1 cellular context compared by ENCODE assay signal in the genomic region with DNA sequence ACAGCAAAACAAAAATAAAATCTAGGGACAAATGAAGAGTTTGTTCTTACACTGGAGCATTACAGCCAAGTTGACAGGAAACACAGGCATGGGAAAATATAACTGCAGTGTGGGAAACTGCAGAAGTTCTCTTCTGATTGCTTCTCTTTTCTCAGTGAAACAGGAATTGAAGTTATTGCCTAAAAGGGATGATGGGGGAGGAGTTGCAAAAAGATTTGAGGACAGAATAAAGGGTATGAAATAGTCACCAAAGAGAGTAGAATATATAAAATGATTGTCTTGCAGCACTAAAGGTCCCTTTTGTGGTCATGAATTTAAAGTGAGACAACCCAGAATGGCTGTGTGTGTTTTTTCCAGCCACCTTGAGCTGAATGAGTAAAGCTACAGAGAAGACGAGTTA.
TF ChIP-seq lines count a peak whose summit lies in the region.

No MANE protein-coding gene starts in this region.

TF ChIP-seq in GM12878, 131 proteins besides CTCF, POLR2A, EP300 and RAD21 (continued from another document):
- TF ChIP-seq CEBPZ (IDR thresholded peaks at IDR 0.05; ENCODE audit: low read depth, low read length): no peak
- TF ChIP-seq SMAD1 (IDR thresholded peaks at IDR 0.05; ENCODE audit: low read depth, partially characterized antibody): no peak
- peak; percentile 46 to 51; a peak in 2 of 4 replicates for TF ChIP-seq IKZF2 (IDR thresholded peaks at IDR 0.05)
- TF ChIP-seq PML (IDR thresholded peaks at IDR 0.05; ENCODE audit: low read length): 0 out of 2 replicates have a peak, but pooled peaks have one; percentile 42
- TF ChIP-seq, protein P1, sequence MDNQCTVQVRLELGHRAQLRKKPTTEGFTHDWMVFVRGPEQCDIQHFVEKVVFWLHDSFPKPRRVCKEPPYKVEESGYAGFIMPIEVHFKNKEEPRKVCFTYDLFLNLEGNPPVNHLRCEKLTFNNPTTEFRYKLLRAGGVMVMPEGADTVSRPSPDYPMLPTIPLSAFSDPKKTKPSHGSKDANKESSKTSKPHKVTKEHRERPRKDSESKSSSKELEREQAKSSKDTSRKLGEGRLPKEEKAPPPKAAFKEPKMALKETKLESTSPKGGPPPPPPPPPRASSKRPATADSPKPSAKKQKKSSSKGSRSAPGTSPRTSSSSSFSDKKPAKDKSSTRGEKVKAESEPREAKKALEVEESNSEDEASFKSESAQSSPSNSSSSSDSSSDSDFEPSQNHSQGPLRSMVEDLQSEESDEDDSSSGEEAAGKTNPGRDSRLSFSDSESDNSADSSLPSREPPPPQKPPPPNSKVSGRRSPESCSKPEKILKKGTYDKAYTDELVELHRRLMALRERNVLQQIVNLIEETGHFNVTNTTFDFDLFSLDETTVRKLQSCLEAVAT (IDR thresholded peaks at IDR 0.05): 0 out of 2 replicates have a peak, but pooled peaks have one; percentile 12
- TF ChIP-seq, protein P2, sequence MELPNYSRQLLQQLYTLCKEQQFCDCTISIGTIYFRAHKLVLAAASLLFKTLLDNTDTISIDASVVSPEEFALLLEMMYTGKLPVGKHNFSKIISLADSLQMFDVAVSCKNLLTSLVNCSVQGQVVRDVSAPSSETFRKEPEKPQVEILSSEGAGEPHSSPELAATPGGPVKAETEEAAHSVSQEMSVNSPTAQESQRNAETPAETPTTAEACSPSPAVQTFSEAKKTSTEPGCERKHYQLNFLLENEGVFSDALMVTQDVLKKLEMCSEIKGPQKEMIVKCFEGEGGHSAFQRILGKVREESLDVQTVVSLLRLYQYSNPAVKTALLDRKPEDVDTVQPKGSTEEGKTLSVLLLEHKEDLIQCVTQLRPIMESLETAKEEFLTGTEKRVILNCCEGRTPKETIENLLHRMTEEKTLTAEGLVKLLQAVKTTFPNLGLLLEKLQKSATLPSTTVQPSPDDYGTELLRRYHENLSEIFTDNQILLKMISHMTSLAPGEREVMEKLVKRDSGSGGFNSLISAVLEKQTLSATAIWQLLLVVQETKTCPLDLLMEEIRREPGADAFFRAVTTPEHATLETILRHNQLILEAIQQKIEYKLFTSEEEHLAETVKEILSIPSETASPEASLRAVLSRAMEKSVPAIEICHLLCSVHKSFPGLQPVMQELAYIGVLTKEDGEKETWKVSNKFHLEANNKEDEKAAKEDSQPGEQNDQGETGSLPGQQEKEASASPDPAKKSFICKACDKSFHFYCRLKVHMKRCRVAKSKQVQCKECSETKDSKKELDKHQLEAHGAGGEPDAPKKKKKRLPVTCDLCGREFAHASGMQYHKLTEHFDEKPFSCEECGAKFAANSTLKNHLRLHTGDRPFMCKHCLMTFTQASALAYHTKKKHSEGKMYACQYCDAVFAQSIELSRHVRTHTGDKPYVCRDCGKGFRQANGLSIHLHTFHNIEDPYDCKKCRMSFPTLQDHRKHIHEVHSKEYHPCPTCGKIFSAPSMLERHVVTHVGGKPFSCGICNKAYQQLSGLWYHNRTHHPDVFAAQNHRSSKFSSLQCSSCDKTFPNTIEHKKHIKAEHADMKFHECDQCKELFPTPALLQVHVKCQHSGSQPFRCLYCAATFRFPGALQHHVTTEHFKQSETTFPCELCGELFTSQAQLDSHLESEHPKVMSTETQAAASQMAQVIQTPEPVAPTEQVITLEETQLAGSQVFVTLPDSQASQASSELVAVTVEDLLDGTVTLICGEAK (IDR thresholded peaks at IDR 0.05; ENCODE audit: borderline replicate concordance): no peak
- no peak for TF ChIP-seq HCFC1 (IDR thresholded peaks at IDR 0.05; ENCODE audit: low read length)
- TF ChIP-seq, protein P3, sequence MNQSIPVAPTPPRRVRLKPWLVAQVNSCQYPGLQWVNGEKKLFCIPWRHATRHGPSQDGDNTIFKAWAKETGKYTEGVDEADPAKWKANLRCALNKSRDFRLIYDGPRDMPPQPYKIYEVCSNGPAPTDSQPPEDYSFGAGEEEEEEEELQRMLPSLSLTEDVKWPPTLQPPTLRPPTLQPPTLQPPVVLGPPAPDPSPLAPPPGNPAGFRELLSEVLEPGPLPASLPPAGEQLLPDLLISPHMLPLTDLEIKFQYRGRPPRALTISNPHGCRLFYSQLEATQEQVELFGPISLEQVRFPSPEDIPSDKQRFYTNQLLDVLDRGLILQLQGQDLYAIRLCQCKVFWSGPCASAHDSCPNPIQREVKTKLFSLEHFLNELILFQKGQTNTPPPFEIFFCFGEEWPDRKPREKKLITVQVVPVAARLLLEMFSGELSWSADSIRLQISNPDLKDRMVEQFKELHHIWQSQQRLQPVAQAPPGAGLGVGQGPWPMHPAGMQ (IDR thresholded peaks at IDR 0.05; ENCODE audit: borderline replicate concordance): no peak
- no peak for TF ChIP-seq TBL1XR1 (IDR thresholded peaks at IDR 0.05; ENCODE audit: low read depth, low read length)
- TF ChIP-seq ZNF384 (IDR thresholded peaks at IDR 0.05; ENCODE audit: borderline replicate concordance, low read depth, low read length): no peak
- no peak for TF ChIP-seq RCOR1 (conservative IDR thresholded peaks at IDR 0.05; ENCODE audit: low read depth, low read length)
- no peak for TF ChIP-seq YBX1 (IDR thresholded peaks at IDR 0.05)
- peak; percentile 93 for TF ChIP-seq GATAD2B (conservative IDR thresholded peaks at IDR 0.05; ENCODE audit: low read depth)
- TF ChIP-seq, protein P4, sequence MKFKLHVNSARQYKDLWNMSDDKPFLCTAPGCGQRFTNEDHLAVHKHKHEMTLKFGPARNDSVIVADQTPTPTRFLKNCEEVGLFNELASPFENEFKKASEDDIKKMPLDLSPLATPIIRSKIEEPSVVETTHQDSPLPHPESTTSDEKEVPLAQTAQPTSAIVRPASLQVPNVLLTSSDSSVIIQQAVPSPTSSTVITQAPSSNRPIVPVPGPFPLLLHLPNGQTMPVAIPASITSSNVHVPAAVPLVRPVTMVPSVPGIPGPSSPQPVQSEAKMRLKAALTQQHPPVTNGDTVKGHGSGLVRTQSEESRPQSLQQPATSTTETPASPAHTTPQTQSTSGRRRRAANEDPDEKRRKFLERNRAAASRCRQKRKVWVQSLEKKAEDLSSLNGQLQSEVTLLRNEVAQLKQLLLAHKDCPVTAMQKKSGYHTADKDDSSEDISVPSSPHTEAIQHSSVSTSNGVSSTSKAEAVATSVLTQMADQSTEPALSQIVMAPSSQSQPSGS (IDR thresholded peaks at IDR 0.05; ENCODE audit: low read length): peak; percentile 96
- no peak for TF ChIP-seq POU2F2 (IDR thresholded peaks at IDR 0.05; ENCODE audit: borderline replicate concordance, low read depth, low read length)
